Comparison of ENCODE assay signal across 20 cellular contexts in genomic region chr1:15148475-15148874, GRCh38. TPM values are rescaled to one million over a fixed set of nuclear protein-coding genes. Genes with fewer than 3 reads are reported as not detected.
A peak's percentile ranks its signal among the peaks of the same experiment; 100 is the strongest.
DNase-seq lines count a peak whose midpoint lies in the region; ATAC-seq, FAIRE-seq and TF ChIP-seq lines count a peak whose summit lies in the region.
"Had no signal": no experiment of that assay in that cellular context is flagged by ENCODE, and none has a peak within 500 bp of the region (broad histone marks: within the 10 kb centered on the region; RNA-seq: fewer than 3 reads in every experiment).

No MANE protein-coding gene starts in this region.

- POLR2A ChIA-PET in GM10248 (lab: Yijun Ruan, JAX) = no interaction called here

- H3K9ac ChIP-seq in mammary epithelial cell (ENCODE audit: insufficient read depth, low read length) = no peak overlapping the region

- no peak overlapping the region for H3K4me3 ChIP-seq in mammary epithelial cell (replicated peaks in 1 of 3; ENCODE audit: insufficient read depth in 1 of 3, low read depth in 2 of 3, low read length in 3 of 3)
- no peak overlapping the region for H3K4me3 ChIP-seq in breast epithelium
- H3K4me3 ChIP-seq in bronchial epithelial cell (ENCODE audit: low read depth, low read length) = no peak overlapping the region
- no peak overlapping the region for H3K4me3 ChIP-seq in prostate gland
- H3K4me3 ChIP-seq: A549, GM23338 had no signal

- H4K20me1 ChIP-seq in mammary epithelial cell (ENCODE audit: insufficient read depth, low read length) = no peaks in the 10 kb centered on the region

- TF ChIP-seq CTCF in mammary epithelial cell (conservative IDR thresholded peaks at IDR 0.05 in 1 of 2, IDR thresholded peaks at IDR 0.05 in 1 of 2; ENCODE audit: extremely low read depth in 1 of 2, insufficient read depth in 1 of 2, low read depth in 1 of 2, low read length in 2 of 2) (no peak), breast epithelium (IDR thresholded peaks at IDR 0.05) (no peak), bronchial epithelial cell (IDR thresholded peaks at IDR 0.05; ENCODE audit: insufficient read depth, low read length, severe bottlenecking) (no peak), foreskin keratinocyte (conservative IDR thresholded peaks at IDR 0.05) (no peak), GM10248 (IDR thresholded peaks at IDR 0.05; ENCODE audit: control extremely low read depth, extremely low read depth, low read depth, missing control alignments) (no peak), prostate gland (IDR thresholded peaks at IDR 0.05) (no peak)

- no peak overlapping the region for H2AFZ ChIP-seq in mammary epithelial cell (ENCODE audit: low read depth, low read length)
- H2AFZ ChIP-seq: GM23338 had no signal

- 93% methylated on average over 9 of the region's 9 CpGs for WGBS in mammary epithelial cell (ENCODE audit: low coverage, missing lambda C conversion rate)
- WGBS in prostate gland = 87% methylated on average over 9 of the region's 9 CpGs

- no peaks in the 10 kb centered on the region for H3K36me3 ChIP-seq in mammary epithelial cell (ENCODE audit: insufficient read depth, low read length)
- no peaks in the 10 kb centered on the region for H3K36me3 ChIP-seq in breast epithelium
- H3K36me3 ChIP-seq in bronchial epithelial cell (ENCODE audit: control insufficient read depth, insufficient read depth, low read length) = no peaks in the 10 kb centered on the region
- H3K36me3 ChIP-seq in prostate gland = no peaks in the 10 kb centered on the region

- H3K27me3 ChIP-seq in mammary epithelial cell (ENCODE audit: insufficient read depth, low read length) (no peaks in the 10 kb centered on the region), breast epithelium (no peaks in the 10 kb centered on the region), bronchial epithelial cell (ENCODE audit: control insufficient read depth, insufficient read depth, low read length) (no peaks in the 10 kb centered on the region), foreskin keratinocyte (no peaks in the 10 kb centered on the region), prostate gland (replicated peaks; ENCODE audit: insufficient read depth) (no peaks in the 10 kb centered on the region)

- H3K79me2 ChIP-seq in mammary epithelial cell (ENCODE audit: insufficient read depth, low read length) = no peaks in the 10 kb centered on the region

- in situ Hi-C loops in mammary epithelial cell (cut with MboI; ENCODE audit: low sequenced_read_pairs in 2 of 2) = loop anchor here in 1 of 2 donors (25.0 kb wide), 1 partner anchor 289 kb away; the partner anchor contains the start of gene CTRC

- FAIRE-seq in bronchial epithelial cell (lab: Jason Lieb, UNC) = no peak
- FAIRE-seq: A549, H54, HTR-8/SVneo had no signal

- dilution Hi-C loops in mammary epithelial cell (cut with HindIII; ENCODE audit: low sequenced_read_pairs) = no loop called here

- H3K4me2 ChIP-seq in mammary epithelial cell (ENCODE audit: insufficient read depth, low read depth, low read length) = no peak overlapping the region
- H3K4me2 ChIP-seq: A549, GM23338 had no signal

- CTCF ChIA-PET in mammary epithelial cell (lab: Charles Lee; ENCODE audit: low non-redundant PET) = no interaction called here
- CTCF ChIA-PET in GM10248 (lab: Yijun Ruan, JAX) = interaction anchor here (1.8 kb wide), 1 partner anchor 20 kb away, joined by 5 read pairs; no protein-coding TSS in a partner anchor

- H3K27ac ChIP-seq in mammary epithelial cell (ENCODE audit: insufficient read depth, low read depth, low read length) (no peak overlapping the region), breast epithelium (no peak overlapping the region), foreskin keratinocyte (peak overlapping the region; percentile 29), prostate gland (no peak overlapping the region)
- H3K27ac ChIP-seq: 22Rv1, A549, C4-2B had no signal

- BruUV-seq in mammary epithelial cell (replicated peaks; lab: Mats Ljungman, UMichigan) = no TSS peak

- peak; percentile 37 for DNase-seq in mammary epithelial cell
- no peak for DNase-seq in breast epithelium (ENCODE audit: low spot score in 2 of 2)
- DNase-seq in bronchial epithelial cell (ENCODE audit: low read depth) = peak; percentile 56
- peak in 1 of 2 donors; percentile 77 for DNase-seq in foreskin keratinocyte
- DNase-seq in GM10248 (ENCODE audit: extremely low spot score) = no peak
- no peak for DNase-seq in MV-4-11 (lab: John Stamatoyannopoulos, UW)
- no peak for DNase-seq in prostate gland (ENCODE audit: low spot score)
- DNase-seq: AML-193; Caco-2; CD4-positive, alpha-beta T cell; DMS153; DMS79; GDM1; HCEC 1CT had no signal

- peak; percentile 49 for ATAC-seq in foreskin keratinocyte
- ATAC-seq: A549, GM23338 had no signal

- intact Hi-C loops in mammary epithelial cell (cut with micrococcal nuclease) = no loop called here
- intact Hi-C loops in breast epithelium (cut with DNase I; ENCODE audit: low total_unique reads) = loop anchor here (2.0 to 10.0 kb wide), 2 partner anchors 16 to 1956 kb away; no protein-coding TSS in a partner anchor
- intact Hi-C loops in prostate gland (cut with DNase I) = no loop called here

- H3K9me3 ChIP-seq in mammary epithelial cell (replicated peaks; ENCODE audit: insufficient read depth, low read length) (no peaks in the 10 kb centered on the region), breast epithelium (no peaks in the 10 kb centered on the region), prostate gland (no peaks in the 10 kb centered on the region)
- H3K9me3 ChIP-seq: A549, Caco-2 had no signal

- TF ChIP-seq POLR2A in breast epithelium (IDR thresholded peaks at IDR 0.05) = no peak
- no peak for TF ChIP-seq POLR2A in prostate gland (IDR thresholded peaks at IDR 0.05)

- H3K4me1 ChIP-seq in mammary epithelial cell (ENCODE audit: insufficient read depth, low read length) = peaks cover 10% of the 10 kb centered on the region
- no peaks in the 10 kb centered on the region for H3K4me1 ChIP-seq in breast epithelium
- peaks cover 6% of the 10 kb centered on the region for H3K4me1 ChIP-seq in foreskin keratinocyte
- H3K4me1 ChIP-seq in prostate gland (replicated peaks) = no peaks in the 10 kb centered on the region

RNA-seq across cellular contexts. Expression of gene TMEM51, which starts 5.1 kb away (rescaled TPM):
- total RNA-seq in mammary epithelial cell = 10 to 100 TPM; 15.1 to 16.2 TPM
- polyA plus RNA-seq in mammary epithelial cell = 14.9 TPM
- 4.4 TPM for polyA minus RNA-seq in mammary epithelial cell
- total RNA-seq in breast epithelium = 10 to 100 TPM in 2 of 3 donors, 1 to 10 TPM in 1; 1.6 to 26.3 (median 10.8) TPM
- total RNA-seq in bronchial epithelial cell = 5.3 and 6.4 TPM in 2 replicates
- 15.4 and 18.1 TPM in 2 replicates for total RNA-seq in foreskin keratinocyte
- polyA plus RNA-seq in foreskin keratinocyte = 19.2 and 19.5 TPM in 2 replicates
- total RNA-seq in prostate gland = 10 to 100 TPM in 1 of 2 donors, 1 to 10 TPM in 1; 9.8 to 17.6 TPM
- total RNA-seq: CD4-positive, alpha-beta T cell had no signal

Comparison
In these comparisons a context has a peak if more than half of its experiments do, and no peak if none do; other contexts are left out.
1. DNase-seq: peak in mammary epithelial cell (single experiment) and bronchial epithelial cell (single experiment); none in breast epithelium (0 of 2), GM10248 (single experiment), MV-4-11 (single experiment) and prostate gland (single experiment).